ENCODE assay signal across 28 cellular contexts in genomic region chr3:128746881-128747280, GRCh38.
"Had no signal": no experiment of that assay in that cellular context is flagged by ENCODE, and none has a peak within 500 bp of the region (broad histone marks: within the 10 kb centered on the region; RNA-seq: fewer than 3 reads in every experiment).

No MANE protein-coding gene starts in this region.

- H3K27me3 ChIP-seq: brain microvascular endothelial cell, esophagus muscularis mucosa, foreskin keratinocyte, gastrocnemius medialis had no signal

- H3K27ac ChIP-seq: brain microvascular endothelial cell, coronary artery, esophagus muscularis mucosa, foreskin keratinocyte, WERI-Rb-1 had no signal

- H3K4me1 ChIP-seq: foreskin keratinocyte had no signal

- DNase-seq: activated B cell treated with CpG ODN at 0.5 μM for 24 hours; activated CD4-positive, alpha-beta T cell treated with anti-CD3 and anti-CD28 coated beads for 48 hours; activated CD4-positive, alpha-beta T cell treated with anti-CD3 and anti-CD28 coated beads, Interleukin-2, amount 50 U/mL, for 1 hour; activated CD4-positive, alpha-beta T cell treated with anti-CD3 and anti-CD28 coated beads, Interleukin-2, amount 50 U/mL, for 48 hours; activated CD8-positive, alpha-beta memory T cell treated with anti-CD3 and anti-CD28 coated beads for 24 hours; activated CD8-positive, alpha-beta T cell treated with anti-CD3 and anti-CD28 coated beads for 36 hours; activated effector memory CD4-positive, alpha-beta T cell treated with Interleukin-2 at 50 U/mL for 16 hours; activated gamma-delta T cell treated with Interleukin-2 at 50 U/mL for 16 hours; activated naive CD4-positive, alpha-beta T cell treated with anti-CD3 and anti-CD28 coated beads, Interleukin-2, amount 50 U/mL, for 16 hours; activated naive CD4-positive, alpha-beta T cell treated with Interleukin-2 at 50 U/mL for 16 hours; activated T-cell treated with anti-CD3 and anti-CD28 coated beads, Interleukin-2, amount 50 U/mL, for 4 hours; amniotic stem cell; anterior cingulate cortex; brain microvascular endothelial cell; dermis blood vessel endothelial cell; effector CD4-positive, alpha-beta T cell; effector memory CD8-positive, alpha-beta T cell; erythroblast; foreskin keratinocyte; gastrocnemius medialis; T-helper 1 cell; T-helper 17 cell; T1000; WERI-Rb-1 had no signal

- ATAC-seq: activated CD4-positive, CD25-positive, alpha-beta regulatory T cell treated with anti-CD3 and anti-CD28 coated beads, Interleukin-2, amount 50 U/mL, for 24 hours; activated CD8-positive, alpha-beta T cell treated with anti-CD3 and anti-CD28 coated beads for 36 hours; activated T-cell treated with anti-CD3 and anti-CD28 coated beads, Interleukin-2, amount 50 U/mL, for 4 hours; activated T-helper 17 cell treated with anti-CD3 and anti-CD28 coated beads, Interleukin-2, amount 50 U/mL, for 72 hours; effector memory CD8-positive, alpha-beta T cell; foreskin keratinocyte; gastrocnemius medialis; T-helper 17 cell had no signal

- H3K4me3 ChIP-seq: coronary artery, esophagus muscularis mucosa, gastrocnemius medialis had no signal

- H3K9me3 ChIP-seq: gastrocnemius medialis had no signal
